Comparison of ENCODE assay signal across 17 cellular contexts in the genomic region with DNA sequence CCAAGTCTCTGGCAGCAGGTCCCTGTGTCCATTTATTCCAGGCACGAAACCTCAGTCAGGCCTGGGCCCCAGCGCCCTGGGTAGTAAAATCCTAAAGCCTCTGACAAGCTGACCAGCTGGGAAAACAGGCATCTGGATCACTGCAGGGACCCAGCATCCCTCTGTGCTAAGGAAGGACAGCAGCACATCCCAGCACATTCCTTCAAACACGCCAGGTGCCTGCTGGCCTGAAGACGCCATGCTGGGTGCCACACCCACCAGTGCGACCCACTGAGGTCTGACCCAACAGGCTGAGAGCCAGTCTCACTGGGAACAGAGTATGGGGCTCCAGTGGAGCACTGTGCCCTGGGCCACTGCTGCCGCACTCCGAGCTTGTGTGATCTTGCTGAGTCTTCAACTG.
"Had no signal": no experiment of that assay in that cellular context is flagged by ENCODE, and none has a peak within 500 bp of the region (broad histone marks: within the 10 kb centered on the region; RNA-seq: fewer than 3 reads in every experiment).

No MANE protein-coding gene starts in this region.

- H2AFZ ChIP-seq: parathyroid adenoma had no signal

- H3K27me3 Mint-ChIP-seq: naive B cell had no signal

- H3K36me3 ChIP-seq: prostate gland had no signal

- H3K27ac ChIP-seq: coronary artery, esophagus muscularis mucosa, gastrocnemius medialis, left lung, lower lobe of right lung, parathyroid adenoma, right lobe of liver, tibial nerve had no signal

- H3K9me3 Mint-ChIP-seq: naive B cell; nephron progenitor cell; stimulated activated effector memory CD8-positive, alpha-beta T cell treated with anti-CD3 and anti-CD28 coated beads, Interleukin-12 subunit alpha, Interleukin-12 subunit beta, amount 100 ng/mL, for 72 hours had no signal

- H3K4me3 Mint-ChIP-seq: nephron progenitor cell; stimulated activated effector memory CD8-positive, alpha-beta T cell treated with anti-CD3 and anti-CD28 coated beads, Interleukin-12 subunit alpha, Interleukin-12 subunit beta, amount 100 ng/mL, for 72 hours had no signal

- H3K4me3 ChIP-seq: coronary artery, esophagus muscularis mucosa, gastrocnemius medialis, left lung, lower lobe of right lung, prostate gland, right lobe of liver, tibial nerve had no signal

- H3K9ac ChIP-seq: parathyroid adenoma had no signal

- H3K9me3 ChIP-seq: esophagus muscularis mucosa, gastrocnemius medialis, left lung, lower lobe of right lung, prostate gland, right lobe of liver, tibial nerve had no signal

- H3K27me3 ChIP-seq: esophagus muscularis mucosa, gastrocnemius medialis, left lung, right lobe of liver, tibial nerve had no signal

- DNase-seq: effector CD4-positive, alpha-beta T cell; gastrocnemius medialis; left lung; lower lobe of right lung; mesendoderm; naive B cell; nephron progenitor cell; right lobe of liver; stimulated activated CD4-positive, alpha-beta T cell treated with anti-CD3 and anti-CD28 coated beads, Interleukin-4, amount 100 ng/mL, for 1 hour; stimulated activated CD8-positive, alpha-beta memory T cell treated with anti-CD3 and anti-CD28 coated beads, Interleukin-4, amount 100 ng/mL, for 48 hours; stimulated activated naive CD8-positive, alpha-beta T cell treated with anti-CD3 and anti-CD28 coated beads, Interleukin-15, Interleukin-2, amounts not matched to agents 100 U/mL and 50 U/mL, for 24 hours had no signal
